2 cellular contexts compared by ENCODE assay signal in the genomic region with DNA sequence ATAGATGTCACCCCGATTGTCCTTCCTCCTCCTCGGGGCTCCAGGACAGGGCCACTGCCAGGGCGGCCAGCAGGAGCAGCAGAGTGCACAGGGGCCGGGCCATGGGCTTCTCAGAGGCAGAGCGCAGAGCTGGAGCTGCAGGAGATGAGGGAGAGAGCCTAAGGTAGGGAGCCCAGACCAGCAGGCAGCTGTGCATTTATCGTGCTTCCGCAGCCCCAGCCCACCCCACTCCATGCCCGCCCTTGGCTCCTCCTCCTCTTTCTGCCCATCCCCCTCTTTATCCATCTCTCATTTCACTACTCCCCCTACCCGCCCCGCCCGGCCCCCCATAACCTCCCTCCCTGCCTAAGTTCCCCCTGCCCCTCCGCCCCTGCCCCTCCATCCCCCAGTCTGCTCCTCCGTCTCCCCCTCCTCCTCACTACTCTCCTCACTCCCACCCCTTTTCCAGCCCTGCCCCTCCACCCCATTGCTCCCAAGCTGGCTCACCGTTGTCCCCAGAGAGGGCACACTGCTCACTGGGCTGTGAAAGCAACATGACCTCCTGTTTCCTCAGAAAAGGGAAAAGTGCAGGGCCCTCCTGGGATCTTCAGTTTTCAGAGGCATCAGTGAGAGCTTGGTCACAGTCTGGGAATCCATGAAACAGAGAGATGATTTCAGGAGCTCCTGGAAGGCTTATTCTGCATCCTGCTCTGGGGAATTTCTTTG.
TF ChIP-seq lines count a peak whose summit lies in the region.

No MANE protein-coding gene starts in this region.

TF ChIP-seq in H1, 55 proteins besides CTCF, POLR2A, EP300 and RAD21:
- TF ChIP-seq EZH2 (IDR thresholded peaks at IDR 0.05; ENCODE audit: low read depth, low read length, severe bottlenecking) (no peak), YY1 (IDR thresholded peaks at IDR 0.05; ENCODE audit: low read depth, low read length) (no peak), CHD1 (IDR thresholded peaks at IDR 0.05; ENCODE audit: low read depth, low read length) (no peak), TCF12 (IDR thresholded peaks at IDR 0.05; ENCODE audit: low read depth, low read length) (no peak), SIX5 (IDR thresholded peaks at IDR 0.05; ENCODE audit: low read depth, low read length) (no peak), CTBP2 (IDR thresholded peaks at IDR 0.05; ENCODE audit: borderline replicate concordance, insufficient read depth, insufficient read length, low read length) (no peak), SUZ12 (IDR thresholded peaks at IDR 0.05; ENCODE audit: low read length) (no peak), RNF2 (IDR thresholded peaks at IDR 0.05; ENCODE audit: borderline replicate concordance, low read depth, low read length, missing control alignments, poor library complexity, severe bottlenecking) (no peak), TAF7 (optimal IDR thresholded peaks at IDR 0.05; ENCODE audit: borderline replicate concordance, low read depth, low read length) (no peak)

TF ChIP-seq in HepG2, 621 proteins besides CTCF, POLR2A, EP300 and RAD21:
- TF ChIP-seq, protein P1, sequence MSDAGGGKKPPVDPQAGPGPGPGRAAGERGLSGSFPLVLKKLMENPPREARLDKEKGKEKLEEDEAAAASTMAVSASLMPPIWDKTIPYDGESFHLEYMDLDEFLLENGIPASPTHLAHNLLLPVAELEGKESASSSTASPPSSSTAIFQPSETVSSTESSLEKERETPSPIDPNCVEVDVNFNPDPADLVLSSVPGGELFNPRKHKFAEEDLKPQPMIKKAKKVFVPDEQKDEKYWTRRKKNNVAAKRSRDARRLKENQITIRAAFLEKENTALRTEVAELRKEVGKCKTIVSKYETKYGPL (CRISPR knock-in tag; IDR thresholded peaks at IDR 0.05), result no peak
- TF ChIP-seq JUN (CRISPR knock-in tag; IDR thresholded peaks at IDR 0.05), result no peak
- TF ChIP-seq ZNF629 (CRISPR knock-in tag; conservative IDR thresholded peaks at IDR 0.05), result no peak
- no peak for TF ChIP-seq ZNF589 (CRISPR knock-in tag; conservative IDR thresholded peaks at IDR 0.05)
- TF ChIP-seq AHR (CRISPR knock-in tag; IDR thresholded peaks at IDR 0.05), result no peak
- no peak for TF ChIP-seq ZNF543 (CRISPR knock-in tag; IDR thresholded peaks at IDR 0.05)
- TF ChIP-seq ZNF652 (CRISPR knock-in tag; IDR thresholded peaks at IDR 0.05; ENCODE audit: borderline replicate concordance, low read depth), result no peak
- TF ChIP-seq ARID2 (CRISPR knock-in tag; IDR thresholded peaks at IDR 0.05; ENCODE audit: borderline replicate concordance), result no peak
- no peak for TF ChIP-seq PAF1 (CRISPR knock-in tag; IDR thresholded peaks at IDR 0.05)
- no peak for TF ChIP-seq ZNF431 (CRISPR knock-in tag; IDR thresholded peaks at IDR 0.05; ENCODE audit: borderline replicate concordance, low read depth)
- TF ChIP-seq HHEX (CRISPR knock-in tag; IDR thresholded peaks at IDR 0.05), result no peak
- TF ChIP-seq AGO2 (optimal IDR thresholded peaks at IDR 0.05; ENCODE audit: low read depth, low read length), result no peak
TF ChIP-seq in HepG2: peak in this region for 0.
